ENCODE assay signal across 17 cellular contexts in the genomic region with DNA sequence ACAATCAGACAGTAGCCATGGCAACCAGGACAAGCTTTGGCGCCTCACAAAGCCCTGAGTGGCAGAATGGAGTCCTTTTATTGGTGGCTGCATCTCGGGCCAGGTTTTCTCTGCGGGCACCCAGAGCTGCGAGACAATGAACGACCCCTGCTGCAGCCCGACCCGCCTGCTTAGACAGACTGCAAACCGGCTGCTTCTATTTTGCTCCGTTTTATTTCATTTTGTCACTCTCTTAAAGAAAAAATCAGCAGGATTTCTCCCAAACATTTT.
A peak's percentile ranks its signal among the peaks of the same experiment; 100 is the strongest.
DNase-seq lines count a peak whose midpoint lies in the region; ATAC-seq and TF ChIP-seq lines count a peak whose summit lies in the region.
"Had no signal": no experiment of that assay in that cellular context is flagged by ENCODE, and none has a peak within 500 bp of the region (broad histone marks: within the 10 kb centered on the region; RNA-seq: fewer than 3 reads in every experiment).

No MANE protein-coding gene starts in this region.

- H3K4me3 ChIP-seq in esophagus muscularis mucosa, result no peak overlapping the region
- H3K4me3 ChIP-seq: smooth muscle cell, vagina had no signal

- 89% methylated on average over 9 of the region's 9 CpGs for WGBS in esophagus muscularis mucosa

- H3K27ac ChIP-seq in esophagus muscularis mucosa (replicated peaks in 1 of 4), result peak overlapping the region; percentile 27 to 75 (median 72)
- H3K27ac ChIP-seq: vagina had no signal

- no peaks in the 10 kb centered on the region for H3K27me3 Mint-ChIP-seq in activated naive CD4-positive, alpha-beta T cell treated with anti-CD3 and anti-CD28 coated beads for 36 hours (ENCODE audit: low read depth)
- no peaks in the 10 kb centered on the region for H3K27me3 Mint-ChIP-seq in natural killer cell (ENCODE audit: low read depth in 2 of 2)
- H3K27me3 Mint-ChIP-seq in Calu3 (ENCODE audit: unreplicated experiment), result no peaks in the 10 kb centered on the region
- H3K27me3 Mint-ChIP-seq: stimulated activated naive CD8-positive, alpha-beta T cell treated with anti-CD3 and anti-CD28 coated beads, Interleukin-15, Interleukin-2, amounts not matched to agents 100 ng/mL and 50 ng/mL, for 24 hours had no signal

- no TSS peak for BruUV-seq in Calu3 (replicated peaks; lab: Mats Ljungman, UMichigan)

- H3K9me3 Mint-ChIP-seq in activated naive CD4-positive, alpha-beta T cell treated with anti-CD3 and anti-CD28 coated beads for 36 hours, result peaks cover 25% of the 10 kb centered on the region
- peaks cover 5 to 7% of the 10 kb centered on the region in 2 donors for H3K9me3 Mint-ChIP-seq in natural killer cell
- H3K9me3 Mint-ChIP-seq in Calu3 (ENCODE audit: low read depth, unreplicated experiment), result peaks cover 5% of the 10 kb centered on the region

- H3K4me1 ChIP-seq in esophagus muscularis mucosa, result peaks cover 6 to 66% (median 46%) of the 10 kb centered on the region in 4 donors
- H3K4me1 ChIP-seq: vagina had no signal

- peaks cover 62% of the 10 kb centered on the region for H3K36me3 Mint-ChIP-seq in activated naive CD4-positive, alpha-beta T cell treated with anti-CD3 and anti-CD28 coated beads for 36 hours (ENCODE audit: low read depth)
- H3K36me3 Mint-ChIP-seq in natural killer cell, result peaks cover 28% of the 10 kb centered on the region
- peaks cover 5% of the 10 kb centered on the region for H3K36me3 Mint-ChIP-seq in Calu3 (ENCODE audit: insufficient read depth, unreplicated experiment)

- no peak for TF ChIP-seq POLR2A in esophagus muscularis mucosa (IDR thresholded peaks at IDR 0.05; ENCODE audit: low read depth)

- intact Hi-C loops in activated naive CD4-positive, alpha-beta T cell treated with anti-CD3 and anti-CD28 coated beads for 36 hours (cut with micrococcal nuclease), result no loop called here
- intact Hi-C loops in esophagus muscularis mucosa (cut with DNase I), result no loop called here
- intact Hi-C loops in natural killer cell (cut with micrococcal nuclease), result no loop called here
- intact Hi-C loops in Calu3 (cut with micrococcal nuclease; ENCODE audit: unreplicated experiment), result no loop called here

- H3K4me1 Mint-ChIP-seq in activated naive CD4-positive, alpha-beta T cell treated with anti-CD3 and anti-CD28 coated beads for 36 hours (ENCODE audit: low read depth), result peaks cover 28% of the 10 kb centered on the region
- H3K4me1 Mint-ChIP-seq in natural killer cell (peaks cover 12 to 32% of the 10 kb centered on the region in 2 donors), Calu3 (ENCODE audit: low read depth, unreplicated experiment) (no peaks in the 10 kb centered on the region)

- H3K36me3 ChIP-seq in esophagus muscularis mucosa, result peaks cover 0 to 37% (median 12%) of the 10 kb centered on the region in 4 donors
- H3K36me3 ChIP-seq: vagina had no signal

- no peak for TF ChIP-seq EP300 in esophagus muscularis mucosa (IDR thresholded peaks at IDR 0.05)

- no peak for ATAC-seq in natural killer cell
- ATAC-seq in GM19035 (IDR thresholded peaks at IDR 0.05; ENCODE audit: unreplicated experiment), result no peak
- ATAC-seq: HCT116 had no signal

- H3K27ac Mint-ChIP-seq in activated naive CD4-positive, alpha-beta T cell treated with anti-CD3 and anti-CD28 coated beads for 36 hours, result peak overlapping the region; percentile 63
- H3K27ac Mint-ChIP-seq in natural killer cell (no peak overlapping the region), Calu3 (ENCODE audit: unreplicated experiment) (no peak overlapping the region)
- H3K27ac Mint-ChIP-seq: stimulated activated naive CD8-positive, alpha-beta T cell treated with anti-CD3 and anti-CD28 coated beads, Interleukin-15, Interleukin-2, amounts not matched to agents 100 ng/mL and 50 ng/mL, for 24 hours; T-helper 2 cell treated with Interferon-gamma antibody and Interleukin-4, amounts not matched to agents 5 μg/mL and 100 μg/mL, for 36 hours had no signal

- DNase-seq in activated naive CD4-positive, alpha-beta T cell treated with anti-CD3 and anti-CD28 coated beads for 36 hours, result no peak
- DNase-seq in activated naive CD4-positive, alpha-beta T cell treated with anti-CD3 and anti-CD28 coated beads, Interleukin-2, amount 50 U/mL, for 16 hours, result no peak
- DNase-seq in NCI-H345 treated with DMSO at 0.1 percent for 48 hours (lab: John Stamatoyannopoulos, UW; ENCODE audit: unreplicated experiment) (peak; percentile 26), esophagus muscularis mucosa (ENCODE audit: extremely low spot score) (no peak), retina (peak; percentile 74), natural killer cell (no peak), Calu3 (no peak)
- DNase-seq: activated CD4-positive, alpha-beta T cell treated with anti-CD3 and anti-CD28 coated beads for 48 hours; effector CD8-positive, alpha-beta T cell; NCI-H1436 treated with DMSO at 0.1 percent for 48 hours; NCI-H82 had no signal

- no peak overlapping the region for H3K4me3 Mint-ChIP-seq in activated naive CD4-positive, alpha-beta T cell treated with anti-CD3 and anti-CD28 coated beads for 36 hours
- H3K4me3 Mint-ChIP-seq in natural killer cell, result no peak overlapping the region
- H3K4me3 Mint-ChIP-seq in Calu3 (ENCODE audit: low read depth, unreplicated experiment), result no peak overlapping the region
- H3K4me3 Mint-ChIP-seq: stimulated activated naive CD8-positive, alpha-beta T cell treated with anti-CD3 and anti-CD28 coated beads, Interleukin-15, Interleukin-2, amounts not matched to agents 100 ng/mL and 50 ng/mL, for 24 hours; T-helper 2 cell treated with Interferon-gamma antibody and Interleukin-4, amounts not matched to agents 5 μg/mL and 100 μg/mL, for 36 hours had no signal

- TF ChIP-seq CTCF in esophagus muscularis mucosa (IDR thresholded peaks at IDR 0.05) (no peak), natural killer cell (IDR thresholded peaks at IDR 0.05) (no peak), Calu3 (IDR thresholded peaks at IDR 0.05; ENCODE audit: unreplicated experiment) (no peak)

- CTCF ChIA-PET in activated naive CD4-positive, alpha-beta T cell treated with anti-CD3 and anti-CD28 coated beads for 36 hours (lab: Charles Lee), result no interaction called here
- CTCF ChIA-PET in Calu3 (lab: Charles Lee), result no interaction called here

- no peaks in the 10 kb centered on the region for H3K27me3 ChIP-seq in esophagus muscularis mucosa
- H3K27me3 ChIP-seq: vagina had no signal

- peaks cover 0 to 4% (median 1%) of the 10 kb centered on the region in 4 donors for H3K9me3 ChIP-seq in esophagus muscularis mucosa
- H3K9me3 ChIP-seq: vagina had no signal

Comparison
In these comparisons a context has a peak if more than half of its experiments do, and no peak if none do; other contexts are left out.
1. DNase-seq: peak in NCI-H345 treated with DMSO at 0.1 percent for 48 hours (single experiment) and retina (single experiment); none in activated naive CD4-positive, alpha-beta T cell treated with anti-CD3 and anti-CD28 coated beads for 36 hours (single experiment), activated naive CD4-positive, alpha-beta T cell treated with anti-CD3 and anti-CD28 coated beads, Interleukin-2, amount 50 U/mL, for 16 hours (single experiment), esophagus muscularis mucosa (single experiment), natural killer cell (single experiment) and Calu3 (single experiment).